In the genomic region with DNA sequence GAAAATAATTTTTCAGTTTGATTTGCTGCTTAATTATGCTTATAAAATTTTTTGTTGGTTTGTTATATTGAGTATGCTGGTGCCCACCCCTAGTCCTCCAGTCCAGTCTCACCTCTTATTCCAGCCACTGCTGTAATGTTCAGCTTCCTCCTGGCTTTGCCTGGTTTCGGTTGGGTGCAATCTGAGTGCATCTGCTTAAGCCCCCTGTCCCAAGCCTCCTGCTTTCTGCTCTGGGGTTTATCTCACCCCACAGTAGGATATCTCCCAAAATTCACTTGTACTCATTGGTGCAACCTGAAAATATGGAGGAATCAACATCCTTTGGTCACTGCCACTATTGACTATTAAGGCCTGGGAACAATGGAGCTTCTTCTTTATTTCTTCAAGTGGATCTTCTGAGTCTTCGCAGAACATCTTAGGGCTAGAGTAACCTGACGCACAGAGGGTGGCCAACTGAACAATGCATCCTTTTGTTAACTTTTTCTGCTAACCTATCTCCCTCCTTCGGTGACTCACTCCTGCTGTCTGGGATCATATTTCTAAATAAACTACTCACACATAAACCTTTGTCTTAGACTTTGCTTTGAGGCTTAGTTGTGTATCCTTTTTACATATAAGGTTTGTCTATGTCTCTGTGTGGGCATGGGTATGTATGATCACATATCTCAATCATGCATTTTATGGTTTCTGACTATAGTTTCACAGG, we compare ENCODE assay signal across 1 cellular context.
TF ChIP-seq lines count a peak whose summit lies in the region.

No MANE protein-coding gene starts in this region.

TF ChIP-seq in K562, 482 proteins besides CTCF, POLR2A, EP300 and RAD21 (continued from another document):
- TF ChIP-seq CCNT2 (IDR thresholded peaks at IDR 0.05; ENCODE audit: borderline replicate concordance, extremely low read depth, insufficient read length, low read depth, low read length) (no peak), JUND (IDR thresholded peaks at IDR 0.05; ENCODE audit: borderline replicate concordance, low read depth, low read length) (peak; percentile 89), JUND (tag; IDR thresholded peaks at IDR 0.05; ENCODE audit: borderline replicate concordance, low read depth, low read length) (peak; percentile 61; the same call in 2 of the 3 replicates), HNRNPK (IDR thresholded peaks at IDR 0.05; ENCODE audit: low read depth, low read length, poor library complexity, severe bottlenecking) (no peak), SOX6 (IDR thresholded peaks at IDR 0.05) (peak; percentile 92), CBFA2T2 (conservative IDR thresholded peaks at IDR 0.05) (no peak)
- TF ChIP-seq, protein P1, sequence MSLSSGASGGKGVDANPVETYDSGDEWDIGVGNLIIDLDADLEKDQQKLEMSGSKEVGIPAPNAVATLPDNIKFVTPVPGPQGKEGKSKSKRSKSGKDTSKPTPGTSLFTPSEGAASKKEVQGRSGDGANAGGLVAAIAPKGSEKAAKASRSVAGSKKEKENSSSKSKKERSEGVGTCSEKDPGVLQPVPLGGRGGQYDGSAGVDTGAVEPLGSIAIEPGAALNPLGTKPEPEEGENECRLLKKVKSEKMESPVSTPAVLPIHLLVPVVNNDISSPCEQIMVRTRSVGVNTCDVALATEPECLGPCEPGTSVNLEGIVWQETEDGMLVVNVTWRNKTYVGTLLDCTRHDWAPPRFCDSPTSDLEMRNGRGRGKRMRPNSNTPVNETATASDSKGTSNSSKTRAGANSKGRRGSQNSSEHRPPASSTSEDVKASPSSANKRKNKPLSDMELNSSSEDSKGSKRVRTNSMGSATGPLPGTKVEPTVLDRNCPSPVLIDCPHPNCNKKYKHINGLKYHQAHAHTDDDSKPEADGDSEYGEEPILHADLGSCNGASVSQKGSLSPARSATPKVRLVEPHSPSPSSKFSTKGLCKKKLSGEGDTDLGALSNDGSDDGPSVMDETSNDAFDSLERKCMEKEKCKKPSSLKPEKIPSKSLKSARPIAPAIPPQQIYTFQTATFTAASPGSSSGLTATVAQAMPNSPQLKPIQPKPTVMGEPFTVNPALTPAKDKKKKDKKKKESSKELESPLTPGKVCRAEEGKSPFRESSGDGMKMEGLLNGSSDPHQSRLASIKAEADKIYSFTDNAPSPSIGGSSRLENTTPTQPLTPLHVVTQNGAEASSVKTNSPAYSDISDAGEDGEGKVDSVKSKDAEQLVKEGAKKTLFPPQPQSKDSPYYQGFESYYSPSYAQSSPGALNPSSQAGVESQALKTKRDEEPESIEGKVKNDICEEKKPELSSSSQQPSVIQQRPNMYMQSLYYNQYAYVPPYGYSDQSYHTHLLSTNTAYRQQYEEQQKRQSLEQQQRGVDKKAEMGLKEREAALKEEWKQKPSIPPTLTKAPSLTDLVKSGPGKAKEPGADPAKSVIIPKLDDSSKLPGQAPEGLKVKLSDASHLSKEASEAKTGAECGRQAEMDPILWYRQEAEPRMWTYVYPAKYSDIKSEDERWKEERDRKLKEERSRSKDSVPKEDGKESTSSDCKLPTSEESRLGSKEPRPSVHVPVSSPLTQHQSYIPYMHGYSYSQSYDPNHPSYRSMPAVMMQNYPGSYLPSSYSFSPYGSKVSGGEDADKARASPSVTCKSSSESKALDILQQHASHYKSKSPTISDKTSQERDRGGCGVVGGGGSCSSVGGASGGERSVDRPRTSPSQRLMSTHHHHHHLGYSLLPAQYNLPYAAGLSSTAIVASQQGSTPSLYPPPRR (CRISPR knock-in tag; IDR thresholded peaks at IDR 0.05; ENCODE audit: borderline replicate concordance): no peak
- TF ChIP-seq, protein P2, sequence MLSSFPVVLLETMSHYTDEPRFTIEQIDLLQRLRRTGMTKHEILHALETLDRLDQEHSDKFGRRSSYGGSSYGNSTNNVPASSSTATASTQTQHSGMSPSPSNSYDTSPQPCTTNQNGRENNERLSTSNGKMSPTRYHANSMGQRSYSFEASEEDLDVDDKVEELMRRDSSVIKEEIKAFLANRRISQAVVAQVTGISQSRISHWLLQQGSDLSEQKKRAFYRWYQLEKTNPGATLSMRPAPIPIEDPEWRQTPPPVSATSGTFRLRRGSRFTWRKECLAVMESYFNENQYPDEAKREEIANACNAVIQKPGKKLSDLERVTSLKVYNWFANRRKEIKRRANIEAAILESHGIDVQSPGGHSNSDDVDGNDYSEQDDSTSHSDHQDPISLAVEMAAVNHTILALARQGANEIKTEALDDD (IDR thresholded peaks at IDR 0.05): peak; percentile 63
- TF ChIP-seq, protein P3, sequence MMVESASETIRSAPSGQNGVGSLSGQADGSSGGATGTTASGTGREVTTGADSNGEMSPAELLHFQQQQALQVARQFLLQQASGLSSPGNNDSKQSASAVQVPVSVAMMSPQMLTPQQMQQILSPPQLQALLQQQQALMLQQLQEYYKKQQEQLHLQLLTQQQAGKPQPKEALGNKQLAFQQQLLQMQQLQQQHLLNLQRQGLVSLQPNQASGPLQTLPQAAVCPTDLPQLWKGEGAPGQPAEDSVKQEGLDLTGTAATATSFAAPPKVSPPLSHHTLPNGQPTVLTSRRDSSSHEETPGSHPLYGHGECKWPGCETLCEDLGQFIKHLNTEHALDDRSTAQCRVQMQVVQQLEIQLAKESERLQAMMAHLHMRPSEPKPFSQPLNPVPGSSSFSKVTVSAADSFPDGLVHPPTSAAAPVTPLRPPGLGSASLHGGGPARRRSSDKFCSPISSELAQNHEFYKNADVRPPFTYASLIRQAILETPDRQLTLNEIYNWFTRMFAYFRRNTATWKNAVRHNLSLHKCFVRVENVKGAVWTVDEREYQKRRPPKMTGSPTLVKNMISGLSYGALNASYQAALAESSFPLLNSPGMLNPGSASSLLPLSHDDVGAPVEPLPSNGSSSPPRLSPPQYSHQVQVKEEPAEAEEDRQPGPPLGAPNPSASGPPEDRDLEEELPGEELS (CRISPR knock-in tag; IDR thresholded peaks at IDR 0.05; ENCODE audit: borderline replicate concordance): no peak
